Comparison of ENCODE assay signal across 8 cellular contexts in genomic region chr10:72319416-72320254, GRCh38. TPM values are rescaled to one million over a fixed set of nuclear protein-coding genes. Genes with fewer than 3 reads are reported as not detected.
A peak's percentile ranks its signal among the peaks of the same experiment; 100 is the strongest.
DNase-seq lines count a peak whose midpoint lies in the region; ATAC-seq lines count a peak whose summit lies in the region.

No MANE protein-coding gene starts in this region.

- peak; percentile 95 for DNase-seq in AG08396 (ENCODE audit: low spot score)
- peak; percentile 80 for DNase-seq in NCI-H510A (lab: John Stamatoyannopoulos, UW)
- peak; percentile 93 for DNase-seq in activated CD4-positive, alpha-beta memory T cell treated with anti-CD3 and anti-CD28 coated beads for 36 hours
- peak; percentile 90 for DNase-seq in medulla oblongata (ENCODE audit: extremely low spot score)
- peak; percentile 75 for DNase-seq in stimulated activated CD8-positive, alpha-beta memory T cell treated with anti-CD3 and anti-CD28 coated beads, Interleukin-12 subunit alpha, Interleukin-12 subunit beta, amount 100 ng/mL, for 1 hour (ENCODE audit: low read depth)

- H3K4me1 ChIP-seq in ectodermal cell (ENCODE audit: control insufficient read depth, insufficient read depth, low read length) = peaks cover 37% of the 10 kb centered on the region

- no peaks in the 10 kb centered on the region for H3K9me3 Mint-ChIP-seq in activated CD4-positive, alpha-beta memory T cell treated with anti-CD3 and anti-CD28 coated beads for 36 hours

- ATAC-seq in GM18873 (IDR thresholded peaks at IDR 0.05; ENCODE audit: low FRiP score, unreplicated experiment) (peak; percentile 38), HG03103 (IDR thresholded peaks at IDR 0.05; ENCODE audit: low read depth, unreplicated experiment) (peak; percentile 44)

- H3K4me1 Mint-ChIP-seq in activated CD4-positive, alpha-beta memory T cell treated with anti-CD3 and anti-CD28 coated beads for 36 hours (ENCODE audit: low read depth) = peaks cover 79% of the 10 kb centered on the region

- peak overlapping the region; percentile 100 for H3K27ac Mint-ChIP-seq in activated CD4-positive, alpha-beta memory T cell treated with anti-CD3 and anti-CD28 coated beads for 36 hours

- 11 to 12% methylated on average over 60 of the region's 60 CpGs for WGBS in ectodermal cell, 2 experiments

- H3K36me3 Mint-ChIP-seq in activated CD4-positive, alpha-beta memory T cell treated with anti-CD3 and anti-CD28 coated beads for 36 hours = peaks cover 14% of the 10 kb centered on the region

- no peak overlapping the region for H3K27ac ChIP-seq in ectodermal cell (ENCODE audit: insufficient read depth, low read depth, low read length, poor library complexity, severe bottlenecking)

- H3K4me3 ChIP-seq in ectodermal cell (ENCODE audit: insufficient read depth, low read depth, low read length) = peak overlapping the region; percentile 34

- H3K27me3 ChIP-seq in ectodermal cell (ENCODE audit: control insufficient read depth, insufficient read depth, low read length, poor library complexity, severe bottlenecking) = peaks cover 15% of the 10 kb centered on the region

- no peaks in the 10 kb centered on the region for H3K36me3 ChIP-seq in ectodermal cell (ENCODE audit: control insufficient read depth, insufficient read depth, low read length)

- H3K9me3 ChIP-seq in ectodermal cell (ENCODE audit: control insufficient read depth, low read length) = no peaks in the 10 kb centered on the region

- peak overlapping the region; percentile 85 for H3K4me3 Mint-ChIP-seq in activated CD4-positive, alpha-beta memory T cell treated with anti-CD3 and anti-CD28 coated beads for 36 hours

- POLR2A ChIA-PET in activated CD4-positive, alpha-beta memory T cell treated with anti-CD3 and anti-CD28 coated beads for 36 hours (lab: Charles Lee) = interaction anchor here (0.6 to 9.4 kb wide), 16 partner anchors 8 to 1589 kb away, joined by 3 to 219 read pairs (median 12); partner anchors contain the start of genes ANAPC16, ASCC1, DDIT4 and MCU

- no peaks in the 10 kb centered on the region for H3K27me3 Mint-ChIP-seq in activated CD4-positive, alpha-beta memory T cell treated with anti-CD3 and anti-CD28 coated beads for 36 hours

- CTCF ChIA-PET in activated CD4-positive, alpha-beta memory T cell treated with anti-CD3 and anti-CD28 coated beads for 36 hours (lab: Charles Lee) = interaction anchor here (1.0 to 6.3 kb wide), 9 partner anchors 11 to 46 kb away, joined by 3 to 67 read pairs (median 11); partner anchors contain the start of gene DDIT4

- intact Hi-C loops in activated CD4-positive, alpha-beta memory T cell treated with anti-CD3 and anti-CD28 coated beads for 36 hours (cut with micrococcal nuclease) = loop anchor here (1.0 to 2.0 kb wide), 6 partner anchors 12 to 58 kb away; partner anchors contain the start of gene DDIT4

RNA-seq across cellular contexts. Expression of gene DNAJB12, which starts 35.1 kb away (rescaled TPM):
- total RNA-seq in activated CD4-positive, alpha-beta memory T cell treated with anti-CD3 and anti-CD28 coated beads for 36 hours = 10 to 100 TPM; 18.9 to 19.8 TPM
- polyA plus RNA-seq in ectodermal cell (2013, experiment 1 of 4) = 18.7 TPM
- polyA plus RNA-seq in ectodermal cell (2013, experiment 2 of 4) = 21.3 TPM
- polyA plus RNA-seq in ectodermal cell (2013, experiment 3 of 4) = 15.9 TPM
- polyA plus RNA-seq in ectodermal cell (2013, experiment 4 of 4) = 19.3 TPM

RNA-seq across cellular contexts. Expression of gene DDIT4, which starts 45.9 kb away (rescaled TPM):
- total RNA-seq in activated CD4-positive, alpha-beta memory T cell treated with anti-CD3 and anti-CD28 coated beads for 36 hours = 100 to 1,000 TPM; 637 TPM
- polyA plus RNA-seq in ectodermal cell (2013, experiment 1 of 4) = 134 TPM
- polyA plus RNA-seq in ectodermal cell (2013, experiment 2 of 4) = 102 TPM
- polyA plus RNA-seq in ectodermal cell (2013, experiment 3 of 4) = 101 TPM
- polyA plus RNA-seq in ectodermal cell (2013, experiment 4 of 4) = 107 TPM
